In genomic region chr1:208107817-208108608, GRCh38 we compare ENCODE assay signal across 11 cellular contexts.
DNase-seq lines count a peak whose midpoint lies in the region; ATAC-seq and TF ChIP-seq lines count a peak whose summit lies in the region.
"Had no signal": no experiment of that assay in that cellular context is flagged by ENCODE, and none has a peak within 500 bp of the region (broad histone marks: within the 10 kb centered on the region; RNA-seq: fewer than 3 reads in every experiment).

No MANE protein-coding gene starts in this region.

- ATAC-seq in gastrocnemius medialis (peak; percentile 82 to 84), HG03432 (IDR thresholded peaks at IDR 0.05; ENCODE audit: unreplicated experiment) (no peak)

- H3K4me1 Mint-ChIP-seq in Caco-2 (ENCODE audit: low read depth, unreplicated experiment), result peaks cover 13% of the 10 kb centered on the region

- CTCF ChIA-PET in SK-N-SH (lab: Yijun Ruan, JAX) (interaction anchor here (1.3 to 1.8 kb wide), 2 partner anchors 15 to 136 kb away, joined by 4 to 5 read pairs; partner anchors contain the start of gene PLXNA2), Caco-2 (lab: Charles Lee) (no interaction called here)

- no peak overlapping the region for H3K27ac Mint-ChIP-seq in Caco-2 (ENCODE audit: unreplicated experiment)

- no peak overlapping the region for H3K9ac ChIP-seq in SK-N-SH
- H3K9ac ChIP-seq: parathyroid adenoma had no signal

- no peaks in the 10 kb centered on the region for H3K9me3 Mint-ChIP-seq in Caco-2 (ENCODE audit: unreplicated experiment)

- H3K36me3 Mint-ChIP-seq in Caco-2 (ENCODE audit: insufficient read depth, unreplicated experiment), result no peaks in the 10 kb centered on the region

- no peaks in the 10 kb centered on the region for H3K9me3 ChIP-seq in SK-N-SH
- H3K9me3 ChIP-seq in gastrocnemius medialis, result no peaks in the 10 kb centered on the region
- no peaks in the 10 kb centered on the region for H3K9me3 ChIP-seq in Caco-2

- no peak for TF ChIP-seq RAD21 in SK-N-SH (IDR thresholded peaks at IDR 0.05; ENCODE audit: low read length)

- H3K36me3 ChIP-seq in SK-N-SH (replicated peaks in 1 of 2; ENCODE audit: control insufficient read depth in 1 of 2, insufficient read depth in 2 of 2, low read length in 1 of 2) (peaks cover 5 to 7% of the 10 kb centered on the region in 2 experiments), gastrocnemius medialis (no peaks in the 10 kb centered on the region), Caco-2 (ENCODE audit: control insufficient read depth, insufficient read depth, low read length) (no peaks in the 10 kb centered on the region)
- H3K36me3 ChIP-seq: cardiac muscle cell had no signal

- in situ Hi-C loops in gastrocnemius medialis (cut with MboI; ENCODE audit: low sequenced_read_pairs in 4 of 4), result no loop called here

- TF ChIP-seq CTCF in SK-N-SH (IDR thresholded peaks at IDR 0.05) (no peak), fibroblast of villous mesenchyme (IDR thresholded peaks at IDR 0.05; ENCODE audit: insufficient read depth, low read depth, low read length) (no peak), gastrocnemius medialis (IDR thresholded peaks at IDR 0.05 in 4 of 5, conservative IDR thresholded peaks at IDR 0.05 in 1 of 5) (no peak), Caco-2 (IDR thresholded peaks at IDR 0.05; ENCODE audit: insufficient read depth in 1 of 2, low read depth in 1 of 2, low read length in 1 of 2, severe bottlenecking in 1 of 2, unreplicated experiment in 1 of 2) (no peak)

- no peaks in the 10 kb centered on the region for H3K27me3 Mint-ChIP-seq in Caco-2 (ENCODE audit: insufficient read depth, unreplicated experiment)

- H3K27ac ChIP-seq in SK-N-SH (ENCODE audit: low read depth in 2 of 2, low read length in 1 of 2) (peak overlapping the region; percentile 25 to 64; a peak in 3 of 4 replicates), gastrocnemius medialis (peak overlapping the region; percentile 55 to 72 (median 68))
- H3K27ac ChIP-seq: cardiac muscle cell, parathyroid adenoma had no signal

- no peak overlapping the region for H2AFZ ChIP-seq in SK-N-SH (ENCODE audit: low read depth)
- H2AFZ ChIP-seq: parathyroid adenoma had no signal

- H3K27me3 ChIP-seq in SK-N-SH (ENCODE audit: insufficient read depth), result no peaks in the 10 kb centered on the region
- H3K27me3 ChIP-seq in gastrocnemius medialis, result no peaks in the 10 kb centered on the region
- H3K27me3 ChIP-seq in Caco-2 (replicated peaks; ENCODE audit: control insufficient read depth, insufficient read depth, low read length), result no peaks in the 10 kb centered on the region
- H3K27me3 ChIP-seq: cardiac muscle cell had no signal

- peaks cover 22% of the 10 kb centered on the region; the same call in 1 of the 2 replicates for H3K79me2 ChIP-seq in SK-N-SH (ENCODE audit: insufficient read depth)
- H3K79me2 ChIP-seq: parathyroid adenoma had no signal

- WGBS in SK-N-SH (ENCODE audit: low lambda C conversion rate), result 37% methylated on average over 8 of the region's 8 CpGs

- intact Hi-C loops in gastrocnemius medialis (cut with DNase I; ENCODE audit: low total_unique reads), result no loop called here
- intact Hi-C loops in Caco-2 (cut with micrococcal nuclease; ENCODE audit: unreplicated experiment), result no loop called here

- peak overlapping the region; percentile 52 for H3K4me2 ChIP-seq in SK-N-SH

- H3K4me3 ChIP-seq in SK-N-SH (ENCODE audit: low read depth in 2 of 2, low read length in 1 of 2) (no peak overlapping the region), fibroblast of villous mesenchyme (ENCODE audit: low read depth, low read length) (no peak overlapping the region), gastrocnemius medialis (no peak overlapping the region), Caco-2 (ENCODE audit: low read depth, low read length) (no peak overlapping the region)
- H3K4me3 ChIP-seq: cardiac muscle cell had no signal

- peak in 1 of 2 experiments; percentile 54; a peak in 1 of 4 replicates for TF ChIP-seq EP300 in SK-N-SH (IDR thresholded peaks at IDR 0.05; ENCODE audit: borderline replicate concordance in 1 of 2, low read depth in 1 of 2, low read length in 1 of 2)

- BruUV-seq in Caco-2 (replicated peaks; lab: Mats Ljungman, UMichigan), result no TSS peak

- no peak for TF ChIP-seq POLR2A in gastrocnemius medialis (IDR thresholded peaks at IDR 0.05)

- POLR2A ChIA-PET in SK-N-SH (lab: Yijun Ruan, JAX) (no interaction called here), Caco-2 (lab: Charles Lee) (no interaction called here)

- H4K20me1 ChIP-seq in SK-N-SH (ENCODE audit: insufficient read depth), result no peaks in the 10 kb centered on the region

- peaks cover 9 to 30% of the 10 kb centered on the region in 2 experiments for H3K4me1 ChIP-seq in SK-N-SH (ENCODE audit: control insufficient read depth in 1 of 2, insufficient read depth in 2 of 2, low read depth in 1 of 2, low read length in 1 of 2)
- H3K4me1 ChIP-seq in gastrocnemius medialis, result peaks cover 30 to 37% of the 10 kb centered on the region in 2 donors
- peaks cover 23% of the 10 kb centered on the region for H3K4me1 ChIP-seq in Caco-2
- H3K4me1 ChIP-seq: parathyroid adenoma had no signal

- H3K4me3 Mint-ChIP-seq in Caco-2 (ENCODE audit: unreplicated experiment), result no peak overlapping the region

- DNase-seq in GM04504 (ENCODE audit: low read depth), result peak; percentile 67
- DNase-seq in SK-N-SH, result no peak
- peak; percentile 54 for DNase-seq in fibroblast of villous mesenchyme (ENCODE audit: low read depth)
- peak; percentile 60 to 80 for DNase-seq in gastrocnemius medialis
- DNase-seq in COR-L47 (lab: John Stamatoyannopoulos, UW), result no peak
- DNase-seq in middle frontal gyrus (ENCODE audit: extremely low spot score, low spot score), result no peak
- DNase-seq in Caco-2, result no peak
- DNase-seq: DMS53 had no signal

- H3F3A ChIP-seq in SK-N-SH (replicated peaks; ENCODE audit: insufficient read depth), result peaks cover 13% of the 10 kb centered on the region

- H3K9me2 ChIP-seq in SK-N-SH, result no peaks in the 10 kb centered on the region

TF ChIP-seq in SK-N-SH, 30 proteins besides CTCF, POLR2A, EP300 and RAD21:
- TF ChIP-seq FOSL2 (IDR thresholded peaks at IDR 0.05; ENCODE audit: borderline replicate concordance, low read depth) (peak; percentile 83), NFIC (IDR thresholded peaks at IDR 0.05; ENCODE audit: borderline replicate concordance) (peak; percentile 94), PBX3 (IDR thresholded peaks at IDR 0.05) (peak; percentile 28), POLR2AphosphoS5 (IDR thresholded peaks at IDR 0.05; ENCODE audit: low read depth, low read length) (no peak), YY1 (IDR thresholded peaks at IDR 0.05; ENCODE audit: low read depth) (no peak), FOXM1 (IDR thresholded peaks at IDR 0.05; ENCODE audit: low read depth) (no peak), EZH2phosphoT487 (IDR thresholded peaks at IDR 0.05; ENCODE audit: borderline replicate concordance, low read depth) (no peak), REST (IDR thresholded peaks at IDR 0.05; ENCODE audit: low read depth, low read length) (peak; percentile 48; the same call in 1 of the 2 replicates), MAX (IDR thresholded peaks at IDR 0.05; ENCODE audit: low read depth) (peak; percentile 66; the same call in 1 of the 2 replicates), TCF12 (IDR thresholded peaks at IDR 0.05) (peak; percentile 55; the same call in 1 of the 2 replicates), TEAD4 (IDR thresholded peaks at IDR 0.05; ENCODE audit: borderline replicate concordance, insufficient read depth) (peak; percentile 59; the same call in 1 of the 2 replicates), RXRA (IDR thresholded peaks at IDR 0.05; ENCODE audit: borderline replicate concordance, low read depth) (peak; percentile 35; the same call in 1 of the 2 replicates), GATA2 (CRISPR knock-in tag; IDR thresholded peaks at IDR 0.05) (no peak), JUND (IDR thresholded peaks at IDR 0.05) (peak; percentile 50), FOXJ3 (CRISPR knock-in tag; IDR thresholded peaks at IDR 0.05) (no peak), MEF2A (IDR thresholded peaks at IDR 0.05; ENCODE audit: borderline replicate concordance, low read depth) (peak; percentile 27; the same call in 1 of the 2 replicates)

Comparison
In these comparisons a context has a peak if more than half of its experiments do, and no peak if none do; other contexts are left out.
1. DNase-seq: peak in GM04504 (single experiment), fibroblast of villous mesenchyme (single experiment) and gastrocnemius medialis (2 of 2); none in SK-N-SH (single experiment), COR-L47 (single experiment), middle frontal gyrus (single experiment) and Caco-2 (0 of 2).